Comparison of ENCODE assay signal across 24 cellular contexts in genomic region chr3:14132689-14133088, GRCh38. TPM values are rescaled to one million over a fixed set of nuclear protein-coding genes. Genes with fewer than 3 reads are reported as not detected.
DNase-seq lines count a peak whose midpoint lies in the region; ATAC-seq and TF ChIP-seq lines count a peak whose summit lies in the region.
"Had no signal": no experiment of that assay in that cellular context is flagged by ENCODE, and none has a peak within 500 bp of the region (broad histone marks: within the 10 kb centered on the region; RNA-seq: fewer than 3 reads in every experiment).

No MANE protein-coding gene starts in this region.

- peak overlapping the region in 1 of 2 donors; percentile 61 for H3K9ac ChIP-seq in colonic mucosa (ENCODE audit: low read depth in 2 of 2, low read length in 2 of 2)

- peaks cover 30% of the 10 kb centered on the region for H4K20me1 ChIP-seq in osteoblast (ENCODE audit: insufficient read depth, low read length)

- POLR2A ChIA-PET in MCF 10A (lab: Yijun Ruan, JAX), result interaction anchor here (0.9 to 5.3 kb wide), 2 partner anchors 11 to 46 kb away, joined by 4 to 42 read pairs; partner anchors contain the start of genes LSM3 and XPC

- H3K27me3 Mint-ChIP-seq in MCF 10A (ENCODE audit: insufficient read depth, unreplicated experiment), result no peaks in the 10 kb centered on the region
- no peaks in the 10 kb centered on the region for H3K27me3 Mint-ChIP-seq in central memory CD8-positive, alpha-beta T cell
- H3K27me3 Mint-ChIP-seq: CD4-positive, alpha-beta T cell had no signal

- H3K4me1 Mint-ChIP-seq in MCF 10A (ENCODE audit: insufficient read depth, unreplicated experiment), result peaks cover 31% of the 10 kb centered on the region
- H3K4me1 Mint-ChIP-seq in central memory CD8-positive, alpha-beta T cell, result peaks cover 18% of the 10 kb centered on the region

- no peaks in the 10 kb centered on the region for H3K9me3 Mint-ChIP-seq in MCF 10A (ENCODE audit: unreplicated experiment)
- H3K9me3 Mint-ChIP-seq in central memory CD8-positive, alpha-beta T cell, result no peaks in the 10 kb centered on the region
- H3K9me3 Mint-ChIP-seq: CD4-positive, alpha-beta T cell had no signal

- TF ChIP-seq CTCF in MCF 10A (IDR thresholded peaks at IDR 0.05; ENCODE audit: unreplicated experiment) (no peak), breast epithelium (IDR thresholded peaks at IDR 0.05) (no peak), osteoblast (IDR thresholded peaks at IDR 0.05; ENCODE audit: extremely low read depth, low read depth, low read length) (no peak), colonic mucosa (IDR thresholded peaks at IDR 0.05) (no peak)

- intact Hi-C loops in MCF 10A (cut with micrococcal nuclease) (no loop called here), breast epithelium (cut with DNase I; ENCODE audit: low total_unique reads) (no loop called here), colonic mucosa (cut with DNase I) (no loop called here)

- TF ChIP-seq POLR2A in breast epithelium (IDR thresholded peaks at IDR 0.05), result no peak

- H3K4me3 ChIP-seq in breast epithelium, result no peak overlapping the region
- H3K4me3 ChIP-seq in osteoblast (ENCODE audit: insufficient read depth, low read length), result no peak overlapping the region
- no peak overlapping the region for H3K4me3 ChIP-seq in colonic mucosa
- H3K4me3 ChIP-seq: A549; BLaER1 treated with 17β-estradiol and CSF1 and Interleukin-3, amounts not matched to agents 10 nM and 100 nM; K562 had no signal

- no peak overlapping the region for H2AFZ ChIP-seq in osteoblast (ENCODE audit: low read length)

- H3K27me3 ChIP-seq in breast epithelium (no peaks in the 10 kb centered on the region), osteoblast (ENCODE audit: insufficient read depth, low read length) (no peaks in the 10 kb centered on the region), colonic mucosa (no peaks in the 10 kb centered on the region)
- H3K27me3 ChIP-seq: BLaER1 treated with 17β-estradiol and CSF1 and Interleukin-3, amounts not matched to agents 10 nM and 100 nM had no signal

- H3K79me2 ChIP-seq in osteoblast (ENCODE audit: insufficient read depth, low read length), result peaks cover 27% of the 10 kb centered on the region

- no peak for DNase-seq in MCF 10A (ENCODE audit: unreplicated experiment)
- DNase-seq in breast epithelium (ENCODE audit: low spot score in 2 of 2), result no peak
- DNase-seq in central memory CD8-positive, alpha-beta T cell (ENCODE audit: low spot score in 2 of 2), result no peak
- DNase-seq in osteoblast (ENCODE audit: insufficient read length, low spot score, missing footprints), result peak; percentile 86
- DNase-seq in colonic mucosa, result no peak
- no peak for DNase-seq in SK-N-DZ (ENCODE audit: low spot score)
- DNase-seq in NCI-H187 (lab: John Stamatoyannopoulos, UW), result no peak
- DNase-seq: AML-193; CD4-positive, alpha-beta T cell; COR-L47; DMS53; Kasumi-1; MV-4-11; NCI-H1105; NCI-H1436 treated with DMSO at 0.1 percent for 48 hours; NCI-H1930; NCI-H2107; NCI-H446; NCI-H526; RPMI8226; SHP77 had no signal

- no peak overlapping the region for H3K27ac ChIP-seq in breast epithelium
- H3K27ac ChIP-seq in osteoblast (ENCODE audit: low read depth, low read length), result no peak overlapping the region
- H3K27ac ChIP-seq in colonic mucosa, result no peak overlapping the region
- H3K27ac ChIP-seq: A549; BLaER1 treated with 17β-estradiol and CSF1 and Interleukin-3, amounts not matched to agents 10 nM and 100 nM had no signal

- H3K4me2 ChIP-seq in osteoblast (ENCODE audit: insufficient read depth, low read length), result no peak overlapping the region
- H3K4me2 ChIP-seq: A549; BLaER1 treated with 17β-estradiol and CSF1 and Interleukin-3, amounts not matched to agents 10 nM and 100 nM had no signal

- no peak overlapping the region for H3K4me3 Mint-ChIP-seq in MCF 10A (ENCODE audit: unreplicated experiment)
- no peak overlapping the region for H3K4me3 Mint-ChIP-seq in central memory CD8-positive, alpha-beta T cell
- H3K4me3 Mint-ChIP-seq: CD4-positive, alpha-beta T cell had no signal

- no peak for ATAC-seq in central memory CD8-positive, alpha-beta T cell (replicated peaks; ENCODE audit: extremely low read depth, poor library complexity, severe bottlenecking)
- ATAC-seq: K562 had no signal

- peaks cover 8% of the 10 kb centered on the region for H3K36me3 ChIP-seq in breast epithelium
- peaks cover 93% of the 10 kb centered on the region for H3K36me3 ChIP-seq in osteoblast (ENCODE audit: insufficient read depth, low read length)
- H3K36me3 ChIP-seq in colonic mucosa, result peaks cover 24% of the 10 kb centered on the region

- peaks cover 96% of the 10 kb centered on the region for H3K36me3 Mint-ChIP-seq in MCF 10A (ENCODE audit: insufficient read depth, unreplicated experiment)
- H3K36me3 Mint-ChIP-seq in central memory CD8-positive, alpha-beta T cell (ENCODE audit: insufficient read depth), result peaks cover 71% of the 10 kb centered on the region

- no TSS peak for BruUV-seq in MCF 10A (replicated peaks; lab: Mats Ljungman, UMichigan)

- H3K9me3 ChIP-seq in breast epithelium (no peaks in the 10 kb centered on the region), osteoblast (ENCODE audit: low read depth, low read length) (no peaks in the 10 kb centered on the region), colonic mucosa (no peaks in the 10 kb centered on the region)
- H3K9me3 ChIP-seq: A549 had no signal

- CTCF ChIA-PET in MCF 10A (lab: Yijun Ruan, JAX), result interaction anchor here (0.6 to 0.7 kb wide), 2 partner anchors 43 to 475 kb away, joined by 3 read pairs; no protein-coding TSS in a partner anchor

- H3K27ac Mint-ChIP-seq in MCF 10A (ENCODE audit: low read depth, unreplicated experiment), result peak overlapping the region; percentile 73
- H3K27ac Mint-ChIP-seq in central memory CD8-positive, alpha-beta T cell (ENCODE audit: low read depth), result peak overlapping the region; percentile 94

- no peaks in the 10 kb centered on the region for H3K4me1 ChIP-seq in breast epithelium
- peaks cover 4% of the 10 kb centered on the region for H3K4me1 ChIP-seq in osteoblast (ENCODE audit: insufficient read depth, low read length)
- no peaks in the 10 kb centered on the region for H3K4me1 ChIP-seq in colonic mucosa

RNA-seq across cellular contexts. Expression of gene TMEM43, which starts 7.8 kb away (rescaled TPM):
- total RNA-seq in MCF 10A (2022) (120 and 124 TPM in 2 replicates), breast epithelium (100 to 1,000 TPM in 1 of 3 donors, 10 to 100 TPM in 2; 90.5 to 170 (median 93.4) TPM), osteoblast (138 and 145 TPM in 2 replicates), colonic mucosa (10 to 100 TPM; 25.4 to 31.1 TPM)
- 75.8 and 80.9 TPM in 2 replicates for polyA plus RNA-seq in SK-N-DZ (2014; cell fraction: cytosol; rRNA removed)
- 72.5 and 87.5 TPM in 2 replicates for polyA plus RNA-seq in SK-N-DZ (2014; cell fraction: nucleus; rRNA removed)

RNA-seq across cellular contexts. Expression of gene CHCHD4, which starts 8.0 kb away (rescaled TPM):
- total RNA-seq in MCF 10A (2022) (31.6 and 35.0 TPM in 2 replicates), breast epithelium (10 to 100 TPM; 15.1 to 19.9 (median 17.9) TPM), osteoblast (9.1 and 10.1 TPM in 2 replicates), colonic mucosa (10 to 100 TPM; 14.5 to 25.4 TPM)
- polyA plus RNA-seq in SK-N-DZ (2014; cell fraction: cytosol; rRNA removed), result 36.0 and 42.6 TPM in 2 replicates
- polyA plus RNA-seq in SK-N-DZ (2014; cell fraction: nucleus; rRNA removed), result 19.9 and 26.3 TPM in 2 replicates

RNA-seq across cellular contexts. Expression of gene XPC, which starts 45.7 kb away (rescaled TPM):
- 73.3 and 83.6 TPM in 2 replicates for total RNA-seq in MCF 10A (2022)
- total RNA-seq in breast epithelium, result 10 to 100 TPM; 57.4 to 74.2 (median 61.3) TPM
- total RNA-seq in osteoblast, result 50.1 and 52.1 TPM in 2 replicates
- 10 to 100 TPM; 14.7 to 23.3 TPM for total RNA-seq in colonic mucosa
- 32.3 and 35.1 TPM in 2 replicates for polyA plus RNA-seq in SK-N-DZ (2014; cell fraction: cytosol; rRNA removed)
- polyA plus RNA-seq in SK-N-DZ (2014; cell fraction: nucleus; rRNA removed), result 50.3 and 63.1 TPM in 2 replicates

RNA-seq across cellular contexts. Expression of gene LSM3, which starts 45.9 kb away (rescaled TPM):
- total RNA-seq in MCF 10A (2022), result 10.2 and 12.9 TPM in 2 replicates
- 10 to 100 TPM; 10.5 to 11.5 (median 11.5) TPM for total RNA-seq in breast epithelium
- total RNA-seq in osteoblast, result 5.1 and 5.6 TPM in 2 replicates
- total RNA-seq in colonic mucosa, result 10 to 100 TPM; 12.4 to 16.4 TPM
- polyA plus RNA-seq in SK-N-DZ (2014; cell fraction: cytosol; rRNA removed), result 42.8 and 54.0 TPM in 2 replicates
- polyA plus RNA-seq in SK-N-DZ (2014; cell fraction: nucleus; rRNA removed), result 31.0 and 39.0 TPM in 2 replicates
